ENCODE assay signal across 1 cellular context in the genomic region with DNA sequence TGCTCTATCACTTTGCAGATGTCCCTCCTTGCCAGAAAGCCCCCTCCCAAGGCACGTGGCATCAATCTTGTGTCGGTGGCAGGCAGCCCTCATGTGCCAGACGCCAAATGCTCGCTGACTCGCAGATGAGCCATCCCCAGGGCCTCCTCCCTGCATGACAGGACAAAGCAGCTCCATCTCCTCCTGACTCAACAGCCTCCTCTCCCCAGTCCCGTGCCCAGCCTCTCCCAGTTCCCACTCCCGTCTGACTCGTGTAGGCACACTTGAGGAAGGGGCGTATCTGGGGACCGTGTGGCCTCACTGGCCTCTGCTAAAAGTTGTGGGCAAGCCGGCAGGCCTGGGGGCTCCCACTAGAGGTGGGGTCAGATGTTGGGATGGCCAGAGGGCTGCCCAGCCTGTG.
A peak's percentile ranks its signal among the peaks of the same experiment; 100 is the strongest.
TF ChIP-seq lines count a peak whose summit lies in the region.

No MANE protein-coding gene starts in this region.

TF ChIP-seq in SK-N-SH, 30 proteins besides CTCF, POLR2A, EP300 and RAD21 (continued from another document):
- TF ChIP-seq, protein P1, sequence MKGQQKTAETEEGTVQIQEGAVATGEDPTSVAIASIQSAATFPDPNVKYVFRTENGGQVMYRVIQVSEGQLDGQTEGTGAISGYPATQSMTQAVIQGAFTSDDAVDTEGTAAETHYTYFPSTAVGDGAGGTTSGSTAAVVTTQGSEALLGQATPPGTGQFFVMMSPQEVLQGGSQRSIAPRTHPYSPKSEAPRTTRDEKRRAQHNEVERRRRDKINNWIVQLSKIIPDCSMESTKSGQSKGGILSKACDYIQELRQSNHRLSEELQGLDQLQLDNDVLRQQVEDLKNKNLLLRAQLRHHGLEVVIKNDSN (IDR thresholded peaks at IDR 0.05; ENCODE audit: borderline replicate concordance, low read depth) = no peak
- TF ChIP-seq FOXM1 (IDR thresholded peaks at IDR 0.05; ENCODE audit: low read depth) (no peak), MXI1 (IDR thresholded peaks at IDR 0.05; ENCODE audit: low read depth, low read length) (no peak), JUND (IDR thresholded peaks at IDR 0.05) (peak; percentile 28; the same call in 1 of the 2 replicates), GATA2 (CRISPR knock-in tag; IDR thresholded peaks at IDR 0.05) (no peak), RFX5 (IDR thresholded peaks at IDR 0.05; ENCODE audit: low read length) (no peak), NFIC (IDR thresholded peaks at IDR 0.05; ENCODE audit: borderline replicate concordance) (no peak), TAF1 (IDR thresholded peaks at IDR 0.05; ENCODE audit: borderline replicate concordance, low read depth, low read length) (no peak), TCF12 (IDR thresholded peaks at IDR 0.05) (peak; percentile 40; the same call in 1 of the 2 replicates), RCOR1 (IDR thresholded peaks at IDR 0.05; ENCODE audit: low read length) (no peak), NRF1 (IDR thresholded peaks at IDR 0.05; ENCODE audit: low read depth, low read length) (no peak), MEF2A (IDR thresholded peaks at IDR 0.05; ENCODE audit: borderline replicate concordance, low read depth) (no peak), YY1 (IDR thresholded peaks at IDR 0.05; ENCODE audit: low read depth) (no peak), ELF1 (IDR thresholded peaks at IDR 0.05) (no peak), SMC3 (IDR thresholded peaks at IDR 0.05; ENCODE audit: low read depth, low read length) (no peak)
- TF ChIP-seq, protein P2, sequence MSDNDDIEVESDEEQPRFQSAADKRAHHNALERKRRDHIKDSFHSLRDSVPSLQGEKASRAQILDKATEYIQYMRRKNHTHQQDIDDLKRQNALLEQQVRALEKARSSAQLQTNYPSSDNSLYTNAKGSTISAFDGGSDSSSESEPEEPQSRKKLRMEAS (IDR thresholded peaks at IDR 0.05; ENCODE audit: low read depth) = peak; percentile 76
- TF ChIP-seq, protein P3, sequence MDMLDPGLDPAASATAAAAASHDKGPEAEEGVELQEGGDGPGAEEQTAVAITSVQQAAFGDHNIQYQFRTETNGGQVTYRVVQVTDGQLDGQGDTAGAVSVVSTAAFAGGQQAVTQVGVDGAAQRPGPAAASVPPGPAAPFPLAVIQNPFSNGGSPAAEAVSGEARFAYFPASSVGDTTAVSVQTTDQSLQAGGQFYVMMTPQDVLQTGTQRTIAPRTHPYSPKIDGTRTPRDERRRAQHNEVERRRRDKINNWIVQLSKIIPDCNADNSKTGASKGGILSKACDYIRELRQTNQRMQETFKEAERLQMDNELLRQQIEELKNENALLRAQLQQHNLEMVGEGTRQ (IDR thresholded peaks at IDR 0.05; ENCODE audit: borderline replicate concordance, low read depth, low read length) = no peak
- TF ChIP-seq, protein P4, sequence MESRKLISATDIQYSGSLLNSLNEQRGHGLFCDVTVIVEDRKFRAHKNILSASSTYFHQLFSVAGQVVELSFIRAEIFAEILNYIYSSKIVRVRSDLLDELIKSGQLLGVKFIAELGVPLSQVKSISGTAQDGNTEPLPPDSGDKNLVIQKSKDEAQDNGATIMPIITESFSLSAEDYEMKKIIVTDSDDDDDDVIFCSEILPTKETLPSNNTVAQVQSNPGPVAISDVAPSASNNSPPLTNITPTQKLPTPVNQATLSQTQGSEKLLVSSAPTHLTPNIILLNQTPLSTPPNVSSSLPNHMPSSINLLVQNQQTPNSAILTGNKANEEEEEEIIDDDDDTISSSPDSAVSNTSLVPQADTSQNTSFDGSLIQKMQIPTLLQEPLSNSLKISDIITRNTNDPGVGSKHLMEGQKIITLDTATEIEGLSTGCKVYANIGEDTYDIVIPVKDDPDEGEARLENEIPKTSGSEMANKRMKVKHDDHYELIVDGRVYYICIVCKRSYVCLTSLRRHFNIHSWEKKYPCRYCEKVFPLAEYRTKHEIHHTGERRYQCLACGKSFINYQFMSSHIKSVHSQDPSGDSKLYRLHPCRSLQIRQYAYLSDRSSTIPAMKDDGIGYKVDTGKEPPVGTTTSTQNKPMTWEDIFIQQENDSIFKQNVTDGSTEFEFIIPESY (IDR thresholded peaks at IDR 0.05; ENCODE audit: borderline replicate concordance, low read depth) = no peak
